1 cellular context compared by ENCODE assay signal in the genomic region with DNA sequence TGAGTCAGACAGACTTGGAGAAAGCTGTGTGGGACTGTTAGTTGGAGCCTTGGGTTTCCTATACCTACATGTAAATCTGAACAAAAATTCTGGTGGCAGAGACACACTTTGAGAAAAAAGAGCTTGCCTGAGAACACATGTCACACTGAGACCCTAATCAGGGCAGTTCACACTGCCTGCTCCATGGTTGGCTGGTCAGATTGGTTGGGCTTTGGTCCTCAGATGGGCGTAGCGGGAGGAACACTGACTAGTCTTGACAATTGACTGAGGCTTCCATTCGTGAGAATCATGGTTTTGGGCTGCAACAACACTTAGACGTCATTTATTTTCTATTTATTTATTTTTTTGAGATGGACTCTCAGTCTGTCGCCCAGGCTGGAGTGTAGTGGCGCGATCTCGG.
TF ChIP-seq lines count a peak whose summit lies in the region.

No MANE protein-coding gene starts in this region.

TF ChIP-seq in WTC11, 78 proteins besides CTCF, POLR2A, EP300 and RAD21 (continued from another document):
- TF ChIP-seq, protein P1, sequence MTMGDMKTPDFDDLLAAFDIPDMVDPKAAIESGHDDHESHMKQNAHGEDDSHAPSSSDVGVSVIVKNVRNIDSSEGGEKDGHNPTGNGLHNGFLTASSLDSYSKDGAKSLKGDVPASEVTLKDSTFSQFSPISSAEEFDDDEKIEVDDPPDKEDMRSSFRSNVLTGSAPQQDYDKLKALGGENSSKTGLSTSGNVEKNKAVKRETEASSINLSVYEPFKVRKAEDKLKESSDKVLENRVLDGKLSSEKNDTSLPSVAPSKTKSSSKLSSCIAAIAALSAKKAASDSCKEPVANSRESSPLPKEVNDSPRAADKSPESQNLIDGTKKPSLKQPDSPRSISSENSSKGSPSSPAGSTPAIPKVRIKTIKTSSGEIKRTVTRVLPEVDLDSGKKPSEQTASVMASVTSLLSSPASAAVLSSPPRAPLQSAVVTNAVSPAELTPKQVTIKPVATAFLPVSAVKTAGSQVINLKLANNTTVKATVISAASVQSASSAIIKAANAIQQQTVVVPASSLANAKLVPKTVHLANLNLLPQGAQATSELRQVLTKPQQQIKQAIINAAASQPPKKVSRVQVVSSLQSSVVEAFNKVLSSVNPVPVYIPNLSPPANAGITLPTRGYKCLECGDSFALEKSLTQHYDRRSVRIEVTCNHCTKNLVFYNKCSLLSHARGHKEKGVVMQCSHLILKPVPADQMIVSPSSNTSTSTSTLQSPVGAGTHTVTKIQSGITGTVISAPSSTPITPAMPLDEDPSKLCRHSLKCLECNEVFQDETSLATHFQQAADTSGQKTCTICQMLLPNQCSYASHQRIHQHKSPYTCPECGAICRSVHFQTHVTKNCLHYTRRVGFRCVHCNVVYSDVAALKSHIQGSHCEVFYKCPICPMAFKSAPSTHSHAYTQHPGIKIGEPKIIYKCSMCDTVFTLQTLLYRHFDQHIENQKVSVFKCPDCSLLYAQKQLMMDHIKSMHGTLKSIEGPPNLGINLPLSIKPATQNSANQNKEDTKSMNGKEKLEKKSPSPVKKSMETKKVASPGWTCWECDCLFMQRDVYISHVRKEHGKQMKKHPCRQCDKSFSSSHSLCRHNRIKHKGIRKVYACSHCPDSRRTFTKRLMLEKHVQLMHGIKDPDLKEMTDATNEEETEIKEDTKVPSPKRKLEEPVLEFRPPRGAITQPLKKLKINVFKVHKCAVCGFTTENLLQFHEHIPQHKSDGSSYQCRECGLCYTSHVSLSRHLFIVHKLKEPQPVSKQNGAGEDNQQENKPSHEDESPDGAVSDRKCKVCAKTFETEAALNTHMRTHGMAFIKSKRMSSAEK (CRISPR knock-in tag; IDR thresholded peaks at IDR 0.05; ENCODE audit: borderline replicate concordance): no peak
- TF ChIP-seq TCF7 (CRISPR knock-in tag; IDR thresholded peaks at IDR 0.05; ENCODE audit: low read depth) (no peak), NFE2L1 (CRISPR knock-in tag; IDR thresholded peaks at IDR 0.05) (no peak), ZBTB43 (CRISPR knock-in tag; IDR thresholded peaks at IDR 0.05) (no peak), MYBL2 (CRISPR knock-in tag; IDR thresholded peaks at IDR 0.05) (no peak), IRF2 (CRISPR knock-in tag; IDR thresholded peaks at IDR 0.05; ENCODE audit: borderline replicate concordance, low read depth) (no peak), NR1H2 (CRISPR knock-in tag; IDR thresholded peaks at IDR 0.05) (no peak), TEAD1 (CRISPR knock-in tag; IDR thresholded peaks at IDR 0.05) (no peak), FOXJ3 (CRISPR knock-in tag; IDR thresholded peaks at IDR 0.05; ENCODE audit: borderline replicate concordance) (no peak)
- TF ChIP-seq, protein P2, sequence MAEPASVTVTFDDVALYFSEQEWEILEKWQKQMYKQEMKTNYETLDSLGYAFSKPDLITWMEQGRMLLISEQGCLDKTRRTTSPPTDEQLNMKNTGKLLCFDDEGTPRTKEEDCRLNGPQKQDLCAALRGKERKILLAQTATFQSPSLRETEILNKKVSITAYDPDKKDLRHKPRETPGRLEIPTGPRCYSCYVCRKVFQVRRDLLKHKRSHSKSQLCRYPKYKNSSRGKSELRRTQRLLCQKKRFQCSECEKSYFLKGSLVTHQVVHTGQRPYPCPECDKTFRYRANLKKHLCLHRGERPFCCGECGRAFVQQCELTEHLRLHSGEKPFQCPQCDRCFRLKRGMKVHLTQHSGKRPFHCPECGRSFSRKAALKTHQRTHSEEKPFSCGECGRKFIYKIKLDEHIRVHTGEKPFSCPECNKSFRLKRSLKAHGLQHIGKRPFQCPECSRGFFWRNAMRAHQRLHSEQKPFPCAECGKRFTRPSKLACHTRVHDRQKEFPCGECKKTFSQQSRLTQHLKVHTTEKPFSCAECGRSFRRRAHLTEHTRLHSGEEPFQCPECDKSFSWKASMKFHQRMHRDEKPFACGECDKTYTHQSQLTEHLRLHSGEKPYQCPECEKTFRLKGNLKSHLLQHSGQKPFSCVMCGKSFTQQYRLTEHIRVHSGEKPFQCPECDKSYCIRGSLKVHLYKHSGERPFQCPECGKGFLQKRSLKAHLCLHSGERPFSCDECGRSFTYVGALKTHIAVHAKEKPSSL (CRISPR knock-in tag; conservative IDR thresholded peaks at IDR 0.05): no peak
